In genomic region chr15:88638626-88639372, GRCh38 we compare ENCODE assay signal across 1 cellular context.
TF ChIP-seq lines count a peak whose summit lies in the region.

TSS of gene ISG20 (plus strand) at chr15:88639016. CDS start at chr15:88639367, 351 bp downstream.

TF ChIP-seq in HepG2, 621 proteins besides CTCF, POLR2A, EP300 and RAD21 (continued from another document and continues in another):
- TF ChIP-seq ZNF646 (CRISPR knock-in tag; IDR thresholded peaks at IDR 0.05) = no peak
- 0 out of 2 replicates have a peak, but pooled peaks have one; percentile 30 for TF ChIP-seq CBFB (CRISPR knock-in tag; IDR thresholded peaks at IDR 0.05)
- TF ChIP-seq KLF15 (CRISPR knock-in tag; IDR thresholded peaks at IDR 0.05; ENCODE audit: borderline replicate concordance) = no peak
- TF ChIP-seq TP53 (CRISPR knock-in tag; conservative IDR thresholded peaks at IDR 0.05) = no peak
- no peak for TF ChIP-seq HES4 (CRISPR knock-in tag; IDR thresholded peaks at IDR 0.05; ENCODE audit: borderline replicate concordance)
- TF ChIP-seq MYC (CRISPR knock-in tag; IDR thresholded peaks at IDR 0.05; ENCODE audit: borderline replicate concordance) = peak; percentile 92
- no peak for TF ChIP-seq THAP8 (CRISPR knock-in tag; IDR thresholded peaks at IDR 0.05; ENCODE audit: borderline replicate concordance)
- TF ChIP-seq SP2 (CRISPR knock-in tag; IDR thresholded peaks at IDR 0.05) = no peak; the same call in 1 of the 2 replicates
- no peak for TF ChIP-seq ZIK1 (CRISPR knock-in tag; IDR thresholded peaks at IDR 0.05; ENCODE audit: borderline replicate concordance, low read depth)
- TF ChIP-seq RORA (CRISPR knock-in tag; IDR thresholded peaks at IDR 0.05) = no peak
- TF ChIP-seq TFDP1 (CRISPR knock-in tag; IDR thresholded peaks at IDR 0.05; ENCODE audit: borderline replicate concordance) = peak; percentile 86; the same call in 1 of the 2 replicates
- no peak for TF ChIP-seq ZNF383 (CRISPR knock-in tag; IDR thresholded peaks at IDR 0.05; ENCODE audit: borderline replicate concordance)
- no peak for TF ChIP-seq GFI1 (CRISPR knock-in tag; IDR thresholded peaks at IDR 0.05; ENCODE audit: borderline replicate concordance)
- TF ChIP-seq KLF16 (CRISPR knock-in tag; IDR thresholded peaks at IDR 0.05) = peak in 1 of 2 experiments; percentile 72; a peak in 1 of 4 replicates
- TF ChIP-seq CCAR2 (optimal IDR thresholded peaks at IDR 0.05; ENCODE audit: low read depth, low read length) = peak; percentile 25
- TF ChIP-seq FOXK2 (IDR thresholded peaks at IDR 0.05) = peak; percentile 88
- TF ChIP-seq ZNF496 (CRISPR knock-in tag; IDR thresholded peaks at IDR 0.05; ENCODE audit: insufficient replicate concordance) = no peak
- TF ChIP-seq GATAD1 (CRISPR knock-in tag; IDR thresholded peaks at IDR 0.05) = peak; percentile 46; the same call in 1 of the 2 replicates
- peak; percentile 90; the same call in 1 of the 2 replicates for TF ChIP-seq ZNF430 (CRISPR knock-in tag; IDR thresholded peaks at IDR 0.05)
- no peak for TF ChIP-seq ZNF382 (CRISPR knock-in tag; IDR thresholded peaks at IDR 0.05; ENCODE audit: borderline replicate concordance)
- TF ChIP-seq MED8 (CRISPR knock-in tag; IDR thresholded peaks at IDR 0.05; ENCODE audit: insufficient replicate concordance) = no peak
- TF ChIP-seq ZNF850 (CRISPR knock-in tag; conservative IDR thresholded peaks at IDR 0.05) = no peak
- peak; percentile 90 for TF ChIP-seq ZNF281 (CRISPR knock-in tag; IDR thresholded peaks at IDR 0.05; ENCODE audit: borderline replicate concordance)
- no peak for TF ChIP-seq NFATC3 (CRISPR knock-in tag; IDR thresholded peaks at IDR 0.05)
- TF ChIP-seq, protein P1, sequence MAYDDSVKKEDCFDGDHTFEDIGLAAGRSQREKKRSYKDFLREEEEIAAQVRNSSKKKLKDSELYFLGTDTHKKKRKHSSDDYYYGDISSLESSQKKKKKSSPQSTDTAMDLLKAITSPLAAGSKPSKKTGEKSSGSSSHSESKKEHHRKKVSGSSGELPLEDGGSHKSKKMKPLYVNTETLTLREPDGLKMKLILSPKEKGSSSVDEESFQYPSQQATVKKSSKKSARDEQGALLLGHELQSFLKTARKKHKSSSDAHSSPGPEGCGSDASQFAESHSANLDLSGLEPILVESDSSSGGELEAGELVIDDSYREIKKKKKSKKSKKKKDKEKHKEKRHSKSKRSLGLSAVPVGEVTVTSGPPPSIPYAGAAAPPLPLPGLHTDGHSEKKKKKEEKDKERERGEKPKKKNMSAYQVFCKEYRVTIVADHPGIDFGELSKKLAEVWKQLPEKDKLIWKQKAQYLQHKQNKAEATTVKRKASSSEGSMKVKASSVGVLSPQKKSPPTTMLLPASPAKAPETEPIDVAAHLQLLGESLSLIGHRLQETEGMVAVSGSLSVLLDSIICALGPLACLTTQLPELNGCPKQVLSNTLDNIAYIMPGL (CRISPR knock-in tag; IDR thresholded peaks at IDR 0.05; ENCODE audit: borderline replicate concordance in 1 of 2, low read depth in 1 of 2) = peak; percentile 69 to 70; a peak in 3 of 4 replicates
- TF ChIP-seq ZNF138 (CRISPR knock-in tag; IDR thresholded peaks at IDR 0.05; ENCODE audit: low read depth) = 0 out of 2 replicates have a peak, but pooled peaks have one; percentile 52
- TF ChIP-seq ZNF709 (CRISPR knock-in tag; IDR thresholded peaks at IDR 0.05) = no peak; the same call in 1 of the 2 replicates
- TF ChIP-seq STAT5B (CRISPR knock-in tag; IDR thresholded peaks at IDR 0.05) = peak; percentile 46; the same call in 1 of the 2 replicates
- peak; percentile 71; the same call in 1 of the 2 replicates for TF ChIP-seq ZMYM4 (CRISPR knock-in tag; IDR thresholded peaks at IDR 0.05)
- peak; percentile 72 for TF ChIP-seq SPEN (CRISPR knock-in tag; IDR thresholded peaks at IDR 0.05; ENCODE audit: low read depth)
- TF ChIP-seq ATF7-NPFF (CRISPR knock-in tag; IDR thresholded peaks at IDR 0.05; ENCODE audit: low read depth) = no peak; the same call in none of the 2 replicates
- TF ChIP-seq ZNF660 (CRISPR knock-in tag; IDR thresholded peaks at IDR 0.05; ENCODE audit: borderline replicate concordance, low read depth) = no peak
- TF ChIP-seq TBL1XR1 (IDR thresholded peaks at IDR 0.05; ENCODE audit: borderline replicate concordance, low read length, partially characterized antibody) = peak; percentile 22
- no peak for TF ChIP-seq FLYWCH1 (CRISPR knock-in tag; IDR thresholded peaks at IDR 0.05)
- TF ChIP-seq ZNF761 (CRISPR knock-in tag; conservative IDR thresholded peaks at IDR 0.05) = peak; percentile 69; the same call in 1 of the 2 replicates
- TF ChIP-seq MZF1 (CRISPR knock-in tag; IDR thresholded peaks at IDR 0.05; ENCODE audit: borderline replicate concordance) = peak; percentile 78; the same call in 1 of the 2 replicates
- TF ChIP-seq XRCC5 (optimal IDR thresholded peaks at IDR 0.05; ENCODE audit: low read length) = no peak
- no peak for TF ChIP-seq SMYD3 (CRISPR knock-in tag; IDR thresholded peaks at IDR 0.05)
- no peak for TF ChIP-seq NFE2L1 (CRISPR knock-in tag; IDR thresholded peaks at IDR 0.05; ENCODE audit: borderline replicate concordance)
- TF ChIP-seq IKZF1 (IDR thresholded peaks at IDR 0.05) = no peak
- TF ChIP-seq ZNF562 (CRISPR knock-in tag; IDR thresholded peaks at IDR 0.05; ENCODE audit: borderline replicate concordance) = no peak
- TF ChIP-seq FOXC1 (CRISPR knock-in tag; IDR thresholded peaks at IDR 0.05; ENCODE audit: borderline replicate concordance) = peak; percentile 81
- TF ChIP-seq ZNF720 (CRISPR knock-in tag; IDR thresholded peaks at IDR 0.05) = no peak
- no peak for TF ChIP-seq PLSCR1 (CRISPR knock-in tag; IDR thresholded peaks at IDR 0.05; ENCODE audit: borderline replicate concordance)
- TF ChIP-seq THAP11 (CRISPR knock-in tag; IDR thresholded peaks at IDR 0.05) = peak; percentile 75
- no peak for TF ChIP-seq HDAC6 (IDR thresholded peaks at IDR 0.05; ENCODE audit: low read depth, low read length)
- peak; percentile 94 for TF ChIP-seq HDAC1 (CRISPR knock-in tag; IDR thresholded peaks at IDR 0.05)
- no peak for TF ChIP-seq MBD4 (IDR thresholded peaks at IDR 0.05; ENCODE audit: borderline replicate concordance, low read length)
- no peak for TF ChIP-seq ZNF276 (CRISPR knock-in tag; IDR thresholded peaks at IDR 0.05; ENCODE audit: low read depth)
- no peak for TF ChIP-seq ZNF253 (CRISPR knock-in tag; IDR thresholded peaks at IDR 0.05; ENCODE audit: borderline replicate concordance)
- TF ChIP-seq, protein P2, sequence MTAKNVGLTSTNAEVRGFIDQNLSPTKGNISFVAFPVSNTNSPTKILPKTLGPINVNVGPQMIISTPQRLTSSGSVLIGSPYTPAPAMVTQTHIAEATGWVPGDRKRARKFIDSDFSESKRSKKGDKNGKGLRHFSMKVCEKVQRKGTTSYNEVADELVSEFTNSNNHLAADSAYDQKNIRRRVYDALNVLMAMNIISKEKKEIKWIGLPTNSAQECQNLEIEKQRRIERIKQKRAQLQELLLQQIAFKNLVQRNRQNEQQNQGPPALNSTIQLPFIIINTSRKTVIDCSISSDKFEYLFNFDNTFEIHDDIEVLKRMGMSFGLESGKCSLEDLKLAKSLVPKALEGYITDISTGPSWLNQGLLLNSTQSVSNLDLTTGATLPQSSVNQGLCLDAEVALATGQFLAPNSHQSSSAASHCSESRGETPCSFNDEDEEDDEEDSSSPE (CRISPR knock-in tag; IDR thresholded peaks at IDR 0.05) = no peak
- TF ChIP-seq MXD4 (CRISPR knock-in tag; IDR thresholded peaks at IDR 0.05) = peak; percentile 89; the same call in 1 of the 2 replicates
